Comparison of ENCODE assay signal across 8 cellular contexts in the genomic region with DNA sequence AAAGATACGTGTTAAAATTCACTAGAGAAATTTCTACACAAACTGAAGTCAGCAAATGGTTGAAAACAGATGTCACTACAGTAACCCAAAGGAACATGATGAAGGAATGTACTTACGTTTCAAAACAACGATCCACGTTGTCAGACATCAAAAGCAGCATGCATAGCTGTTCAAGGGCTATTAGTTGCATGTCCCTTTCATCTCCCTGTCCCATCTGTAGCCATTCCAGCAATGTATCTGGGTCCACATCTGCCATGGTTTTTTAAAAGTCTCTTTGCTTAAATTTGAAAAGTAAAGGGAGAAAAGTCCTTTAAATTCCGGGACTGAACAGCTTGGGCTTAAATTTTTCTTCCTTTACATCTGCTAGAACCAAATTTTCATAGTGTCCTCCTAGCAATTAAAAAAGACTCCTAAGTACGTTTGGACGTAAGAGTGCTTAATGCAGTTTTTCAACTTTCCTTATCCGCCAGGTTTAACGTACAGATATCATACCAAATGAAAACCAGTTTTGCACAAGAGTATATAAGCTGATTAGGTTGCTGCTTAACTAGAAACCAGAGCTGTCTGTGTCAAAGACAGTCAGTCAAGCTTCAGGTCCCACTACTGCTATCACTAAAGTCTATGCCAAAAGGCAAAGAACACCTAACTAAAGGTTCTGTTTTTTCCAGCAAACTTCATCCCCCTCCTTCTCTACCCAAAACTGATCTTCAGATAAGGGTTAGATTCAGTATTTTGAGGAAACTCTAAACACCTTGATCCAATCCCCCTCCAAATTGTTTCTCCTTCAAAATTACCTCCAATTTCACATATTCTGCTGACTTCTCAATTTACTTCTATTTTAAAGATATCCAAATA. TPM values are rescaled to one million over a fixed set of nuclear protein-coding genes. Genes with fewer than 3 reads are reported as not detected.
DNase-seq lines count a peak whose midpoint lies in the region; ATAC-seq lines count a peak whose summit lies in the region.

No MANE protein-coding gene starts in this region.

- H3K27me3 Mint-ChIP-seq in activated T-helper 17 cell treated with anti-CD3 and anti-CD28 coated beads, Interleukin-2, amount 50 U/mL, for 72 hours = no peaks in the 10 kb centered on the region

- no peaks in the 10 kb centered on the region for H3K9me3 Mint-ChIP-seq in activated T-helper 17 cell treated with anti-CD3 and anti-CD28 coated beads, Interleukin-2, amount 50 U/mL, for 72 hours

- H3K36me3 Mint-ChIP-seq in activated T-helper 17 cell treated with anti-CD3 and anti-CD28 coated beads, Interleukin-2, amount 50 U/mL, for 72 hours (ENCODE audit: low read depth) = peaks cover 63% of the 10 kb centered on the region

- H3K27ac Mint-ChIP-seq in activated T-helper 17 cell treated with anti-CD3 and anti-CD28 coated beads, Interleukin-2, amount 50 U/mL, for 72 hours = peak overlapping the region; percentile 91

- H3K4me1 Mint-ChIP-seq in activated T-helper 17 cell treated with anti-CD3 and anti-CD28 coated beads, Interleukin-2, amount 50 U/mL, for 72 hours = peaks cover 34% of the 10 kb centered on the region

- H3K27ac ChIP-seq in iPS DF 6.9 (ENCODE audit: low read length) = no peak overlapping the region
- peak overlapping the region; percentile 97 for H3K27ac ChIP-seq in skeletal muscle tissue (ENCODE audit: low read depth, low read length)

- WGBS in iPS DF 6.9 (ENCODE audit: insufficient coverage, insufficient read length) = no CpG with 5 or more reads among the region's 9 CpGs

- H3K36me3 ChIP-seq in iPS DF 6.9 (ENCODE audit: control insufficient read depth, insufficient read depth, low read length) (no peaks in the 10 kb centered on the region), skeletal muscle tissue (ENCODE audit: control insufficient read depth in 3 of 3, insufficient read depth in 3 of 3, low read length in 3 of 3) (peaks cover 0 to 3% (median 0%) of the 10 kb centered on the region in 3 donors)

- peak overlapping the region; percentile 92 to 98 (median 93) for H3K9ac ChIP-seq in skeletal muscle tissue (ENCODE audit: low read depth in 1 of 3, low read length in 3 of 3)

- no peak for ATAC-seq in activated T-helper 17 cell treated with anti-CD3 and anti-CD28 coated beads, Interleukin-2, amount 50 U/mL, for 72 hours (replicated peaks)

- H3K9me3 ChIP-seq in iPS DF 6.9 (ENCODE audit: control insufficient read depth, insufficient read depth, low read length) (no peaks in the 10 kb centered on the region), skeletal muscle tissue (ENCODE audit: control insufficient read depth in 3 of 3, low read length in 3 of 3) (no peaks in the 10 kb centered on the region)

- peak; percentile 71 for DNase-seq in ELR (ENCODE audit: low read depth)
- DNase-seq in LHCN-M2 (ENCODE audit: low read depth) = peak; percentile 67
- no peak for DNase-seq in iPS DF 6.9 (ENCODE audit: low read depth, low spot score)
- DNase-seq in amygdala (lab: John Stamatoyannopoulos, UW) = no peak
- no peak for DNase-seq in GM19238 (ENCODE audit: insufficient read length, low spot score)
- DNase-seq in putamen (ENCODE audit: low spot score) = no peak

- H3K4me3 ChIP-seq in iPS DF 6.9 (ENCODE audit: low read length) (peak overlapping the region; percentile 30; the same call in 1 of the 2 replicates), skeletal muscle tissue (ENCODE audit: low read length in 3 of 3) (peak overlapping the region; percentile 76 to 83 (median 80))

- no peaks in the 10 kb centered on the region for H3K27me3 ChIP-seq in iPS DF 6.9 (ENCODE audit: control insufficient read depth, insufficient read depth, low read length)
- no peaks in the 10 kb centered on the region for H3K27me3 ChIP-seq in skeletal muscle tissue (ENCODE audit: control insufficient read depth in 3 of 3, insufficient read depth in 3 of 3, low read length in 3 of 3)

- H3K4me1 ChIP-seq in iPS DF 6.9 (ENCODE audit: control insufficient read depth, insufficient read depth, low read length) = no peaks in the 10 kb centered on the region
- H3K4me1 ChIP-seq in skeletal muscle tissue (ENCODE audit: control insufficient read depth in 3 of 3, insufficient read depth in 3 of 3, low read length in 3 of 3) = peaks cover 0 to 22% (median 8%) of the 10 kb centered on the region in 3 donors

- H3K4me3 Mint-ChIP-seq in activated T-helper 17 cell treated with anti-CD3 and anti-CD28 coated beads, Interleukin-2, amount 50 U/mL, for 72 hours = peak overlapping the region; percentile 98

RNA-seq across cellular contexts. Expression of a gene that starts 1.7 kb away (rescaled TPM):
- total RNA-seq in LHCN-M2 (2014; rRNA removed) (121 and 123 TPM in 2 replicates), skeletal muscle tissue (234 TPM)
- polyA plus RNA-seq in LHCN-M2 (2012) = 28.1 TPM
- total RNA-seq in activated T-helper 17 cell treated with anti-CD3 and anti-CD28 coated beads, Interleukin-2, amount 50 U/mL, for 72 hours = 10 to 100 TPM; 88.3 to 92.8 TPM

Comparison
In these comparisons a context has a peak if more than half of its experiments do, and no peak if none do; other contexts are left out.
1. DNase-seq: peak in ELR (single experiment) and LHCN-M2 (single experiment); none in iPS DF 6.9 (single experiment), amygdala (0 of 56), GM19238 (single experiment) and putamen (single experiment).